Comparison of ENCODE assay signal across 8 cellular contexts in genomic region chr3:157239082-157239704, GRCh38.
A peak's percentile ranks its signal among the peaks of the same experiment; 100 is the strongest.
DNase-seq lines count a peak whose midpoint lies in the region; ATAC-seq, FAIRE-seq and TF ChIP-seq lines count a peak whose summit lies in the region.

No MANE protein-coding gene starts in this region.

- H2BK20ac ChIP-seq in H1 (ENCODE audit: low read length), result no peak overlapping the region

- peak overlapping the region; percentile 77; the same call in 1 of the 2 replicates for H2AFZ ChIP-seq in H1 (ENCODE audit: low read length)

- no peak overlapping the region for H3K4me3 Mint-ChIP-seq in activated CD8-positive, alpha-beta T cell treated with anti-CD3 and anti-CD28 coated beads for 36 hours

- no peak overlapping the region for H3K27ac Mint-ChIP-seq in activated CD8-positive, alpha-beta T cell treated with anti-CD3 and anti-CD28 coated beads for 36 hours

- H3K36me3 Mint-ChIP-seq in activated CD8-positive, alpha-beta T cell treated with anti-CD3 and anti-CD28 coated beads for 36 hours (ENCODE audit: low read depth), result no peaks in the 10 kb centered on the region

- no peak overlapping the region for H2BK120ac ChIP-seq in H1 (replicated peaks; ENCODE audit: low read depth, low read length)

- H3K79me2 ChIP-seq in H1 (ENCODE audit: control insufficient read depth in 1 of 2, insufficient read depth in 2 of 2, low read length in 2 of 2), result no peaks in the 10 kb centered on the region

- H3K36me3 ChIP-seq in BJ (ENCODE audit: control insufficient read depth, insufficient read depth, low read length) (no peaks in the 10 kb centered on the region), H1 (ENCODE audit: control insufficient read depth in 2 of 4, insufficient read depth in 4 of 4, low read length in 3 of 4) (no peaks in the 10 kb centered on the region)

- no peak overlapping the region for H4K8ac ChIP-seq in H1 (ENCODE audit: extremely low read depth, insufficient read depth, low read length)

- no peak overlapping the region for H3K56ac ChIP-seq in H1 (replicated peaks; ENCODE audit: insufficient read length, low read depth, low read length)

- POLR2A ChIA-PET in BJ (lab: Charles Lee) (no interaction called here), H1 (lab: Charles Lee; ENCODE audit: partially characterized antibody) (interaction anchor here (1.5 kb wide), 1 partner anchor 79 kb away, joined by 6 read pairs; the partner anchor contains the start of gene CCNL1)
- POLR2A ChIA-PET in activated CD8-positive, alpha-beta T cell treated with anti-CD3 and anti-CD28 coated beads for 36 hours (lab: Charles Lee), result interaction anchor here (3.6 kb wide), 1 partner anchor 79 kb away, joined by 18 read pairs; the partner anchor contains the start of gene CCNL1

- H3K27ac ChIP-seq in H1 (ENCODE audit: low read depth, low read length), result no peak overlapping the region

- TF ChIP-seq EP300 in H1 (IDR thresholded peaks at IDR 0.05; ENCODE audit: borderline replicate concordance in 1 of 2, low read depth in 2 of 2, low read length in 2 of 2), result no peak

- no peaks in the 10 kb centered on the region for H3K9me3 ChIP-seq in H1 (ENCODE audit: insufficient read depth in 2 of 2, low read depth in 1 of 2, low read length in 1 of 2)

- H2BK5ac ChIP-seq in H1 (ENCODE audit: low read depth, low read length), result no peak overlapping the region

- H3K9ac ChIP-seq in H1 (replicated peaks in 1 of 4; ENCODE audit: extremely low read depth in 1 of 4, low read depth in 3 of 4, low read length in 3 of 4), result no peak overlapping the region

- TF ChIP-seq RAD21 in H1 (IDR thresholded peaks at IDR 0.05 in 1 of 2, conservative IDR thresholded peaks at IDR 0.05 in 1 of 2; ENCODE audit: low read depth in 2 of 2, low read length in 2 of 2), result peak; percentile 94

- H3K14ac ChIP-seq in H1 (ENCODE audit: insufficient read length), result no peak overlapping the region

- peaks cover 5% of the 10 kb centered on the region for H3K4me1 Mint-ChIP-seq in activated CD8-positive, alpha-beta T cell treated with anti-CD3 and anti-CD28 coated beads for 36 hours (ENCODE audit: low read depth)

- H2AK5ac ChIP-seq in H1 (ENCODE audit: low read depth, low read length), result no peak overlapping the region

- no peak overlapping the region for H3K18ac ChIP-seq in H1 (ENCODE audit: extremely low read depth, low read length)

- H4K91ac ChIP-seq in H1 (replicated peaks; ENCODE audit: insufficient read length, low read length), result no peak overlapping the region

- H4K20me1 ChIP-seq in H1 (replicated peaks in 1 of 2; ENCODE audit: control insufficient read depth in 1 of 2, insufficient read depth in 2 of 2, low read length in 2 of 2), result no peaks in the 10 kb centered on the region

- H2BK12ac ChIP-seq in H1 (ENCODE audit: low read depth, low read length), result no peak overlapping the region

- no peak for TF ChIP-seq POLR2A in H1 (IDR thresholded peaks at IDR 0.05; ENCODE audit: control extremely low read depth in 1 of 2, low read depth in 2 of 2, low read length in 2 of 2)

- H3K4me3 ChIP-seq in BJ (ENCODE audit: low read depth, low read length) (no peak overlapping the region), H1 (ENCODE audit: extremely low read depth in 1 of 4, insufficient read depth in 2 of 4, low read depth in 3 of 4, low read length in 4 of 4) (no peak overlapping the region)

- TF ChIP-seq CTCF in BJ (IDR thresholded peaks at IDR 0.05; ENCODE audit: insufficient read depth, low read depth, low read length) (peak; percentile 66), H1 (IDR thresholded peaks at IDR 0.05; ENCODE audit: control extremely low read depth in 1 of 3, insufficient read depth in 1 of 3, low read depth in 1 of 3, low read length in 3 of 3) (peak; percentile 88 to 95 (median 94))
- TF ChIP-seq CTCF in activated CD8-positive, alpha-beta T cell treated with anti-CD3 and anti-CD28 coated beads for 36 hours (IDR thresholded peaks at IDR 0.05), result peak; percentile 87

- CTCF ChIA-PET in BJ (lab: Yijun Ruan, JAX), result interaction anchor here (0.8 to 1.3 kb wide), 4 partner anchors 10 to 38 kb away, joined by 3 read pairs; no protein-coding TSS in a partner anchor
- CTCF ChIA-PET in activated CD8-positive, alpha-beta T cell treated with anti-CD3 and anti-CD28 coated beads for 36 hours (lab: Charles Lee), result interaction anchor here (0.7 to 2.8 kb wide), 18 partner anchors 11 to 101 kb away, joined by 3 to 13 read pairs (median 4); no protein-coding TSS in a partner anchor
- CTCF ChIA-PET in H1 (lab: Charles Lee; ENCODE audit: partially characterized antibody), result interaction anchor here (0.5 to 3.3 kb wide), 14 partner anchors 9 to 239 kb away, joined by 3 to 19 read pairs (median 4); partner anchors contain the start of gene CCNL1

- no peak overlapping the region for H2BK15ac ChIP-seq in H1 (ENCODE audit: low read length)

- H3K27me3 Mint-ChIP-seq in activated CD8-positive, alpha-beta T cell treated with anti-CD3 and anti-CD28 coated beads for 36 hours, result no peaks in the 10 kb centered on the region

- no peak for DNase-seq in BJ (ENCODE audit: low read depth)
- DNase-seq in NCI-H510A (lab: John Stamatoyannopoulos, UW), result peak; percentile 6
- DNase-seq in activated CD8-positive, alpha-beta T cell treated with anti-CD3 and anti-CD28 coated beads for 36 hours, result peak; percentile 89
- DNase-seq in H1 (ENCODE audit: low read depth in 1 of 2, low spot score in 2 of 2), result peak; percentile 34 to 86
- DNase-seq in myocyte (ENCODE audit: low read depth), result peak; percentile 63
- DNase-seq in stimulated activated CD8-positive, alpha-beta memory T cell treated with anti-CD3 and anti-CD28 coated beads, Interleukin-7, amount 100 ng/mL, for 48 hours (ENCODE audit: extremely low read depth in 1 of 2, low read depth in 1 of 2), result peak; percentile 35 to 63

- H3K9me3 Mint-ChIP-seq in activated CD8-positive, alpha-beta T cell treated with anti-CD3 and anti-CD28 coated beads for 36 hours, result no peaks in the 10 kb centered on the region

- no peaks in the 10 kb centered on the region for H3K79me1 ChIP-seq in H1 (ENCODE audit: low read depth, low read length)

- no peaks in the 10 kb centered on the region for H3K4me1 ChIP-seq in H1 (replicated peaks in 1 of 4; ENCODE audit: control insufficient read depth in 3 of 4, insufficient read depth in 4 of 4, low read length in 3 of 4)

- WGBS in H1 (ENCODE audit: extremely low coverage in 1 of 2, insufficient coverage in 1 of 2, insufficient read length in 1 of 2, insufficient replicate concordance in 2 of 2, low coverage in 1 of 2, low lambda C conversion rate in 2 of 2, missing lambda C conversion rate in 1 of 2), 2 experiments, result 41% methylated on average over 5 of the region's 5 CpGs; no CpG with 5 or more reads in 1 of the 2 experiments

- no peak overlapping the region for H3K23ac ChIP-seq in H1 (ENCODE audit: insufficient read length)

- no peak overlapping the region for H3K4ac ChIP-seq in H1 (replicated peaks; ENCODE audit: insufficient read length, low read depth, low read length)

- no peaks in the 10 kb centered on the region for H3K27me3 ChIP-seq in BJ (ENCODE audit: control insufficient read depth, insufficient read depth, low read length)
- no peaks in the 10 kb centered on the region for H3K27me3 ChIP-seq in H1 (replicated peaks in 1 of 4; ENCODE audit: control insufficient read depth in 3 of 4, extremely low read depth in 1 of 4, insufficient read depth in 3 of 4, low read length in 3 of 4)

- H3K23me2 ChIP-seq in H1 (ENCODE audit: low read depth, low read length), result no peaks in the 10 kb centered on the region

- H3K4me2 ChIP-seq in H1 (ENCODE audit: insufficient read depth in 1 of 2, low read depth in 2 of 2, low read length in 2 of 2), result no peak overlapping the region

- intact Hi-C loops in activated CD8-positive, alpha-beta T cell treated with anti-CD3 and anti-CD28 coated beads for 36 hours (cut with micrococcal nuclease), result loop anchor here (2.0 to 5.0 kb wide), 3 partner anchors 34 to 82 kb away; no protein-coding TSS in a partner anchor

- FAIRE-seq in H1 (lab: Jason Lieb, UNC), result peak; percentile 97

- peak; percentile 100 for ATAC-seq in GM18909 (IDR thresholded peaks at IDR 0.05; ENCODE audit: poor library complexity, unreplicated experiment)
- peak; percentile 98 for ATAC-seq in HG03103 (IDR thresholded peaks at IDR 0.05; ENCODE audit: low read depth, unreplicated experiment)
- ATAC-seq in activated CD8-positive, alpha-beta T cell treated with anti-CD3 and anti-CD28 coated beads for 36 hours, result peak; percentile 100

- H4K5ac ChIP-seq in H1 (ENCODE audit: insufficient read length, low read depth, low read length), result no peak overlapping the region

TF ChIP-seq in H1, 55 proteins besides CTCF, POLR2A, EP300 and RAD21:
- 0 out of 2 replicates have a peak, but pooled peaks have one; percentile 10 for TF ChIP-seq MAX (IDR thresholded peaks at IDR 0.05)
- no peak for TF ChIP-seq CHD2 (IDR thresholded peaks at IDR 0.05; ENCODE audit: low read length)
- TF ChIP-seq RXRA (IDR thresholded peaks at IDR 0.05; ENCODE audit: insufficient read depth, low read depth, low read length), result no peak
- TF ChIP-seq CREB1 (IDR thresholded peaks at IDR 0.05), result peak; percentile 21; the same call in 1 of the 2 replicates
